19 cellular contexts compared by ENCODE assay signal in genomic region chr9:82601272-82601835, GRCh38.
A peak's percentile ranks its signal among the peaks of the same experiment; 100 is the strongest.
DNase-seq lines count a peak whose midpoint lies in the region; ATAC-seq and TF ChIP-seq lines count a peak whose summit lies in the region.
"Had no signal": no experiment of that assay in that cellular context is flagged by ENCODE, and none has a peak within 500 bp of the region (broad histone marks: within the 10 kb centered on the region; RNA-seq: fewer than 3 reads in every experiment).

No MANE protein-coding gene starts in this region.

- H3K9me3 Mint-ChIP-seq in GM23338, result no peaks in the 10 kb centered on the region
- H3K9me3 Mint-ChIP-seq: activated T-cell treated with anti-CD3 and anti-CD28 coated beads, Interleukin-2, amount 50 U/mL, for 24 hours had no signal

- TF ChIP-seq CTCF in BE2C (IDR thresholded peaks at IDR 0.05; ENCODE audit: low read depth, low read length), result 0 out of 2 replicates have a peak, but pooled peaks have one; percentile 7
- no peak for TF ChIP-seq CTCF in GM23338 (conservative IDR thresholded peaks at IDR 0.05; ENCODE audit: low read depth in 2 of 2)

- no peak overlapping the region for H3K9ac ChIP-seq in muscle layer of colon (ENCODE audit: low read length)

- no peaks in the 10 kb centered on the region for H3K9me2 ChIP-seq in GM23338 (ENCODE audit: insufficient read depth)

- H3K27ac Mint-ChIP-seq in GM23338, result no peak overlapping the region
- H3K27ac Mint-ChIP-seq: activated T-cell treated with anti-CD3 and anti-CD28 coated beads, Interleukin-2, amount 50 U/mL, for 24 hours; CD4-positive, alpha-beta memory T cell had no signal

- H3K4me3 Mint-ChIP-seq in GM23338, result no peak overlapping the region
- H3K4me3 Mint-ChIP-seq: activated T-cell treated with anti-CD3 and anti-CD28 coated beads, Interleukin-2, amount 50 U/mL, for 24 hours had no signal

- no peaks in the 10 kb centered on the region for H3K36me3 Mint-ChIP-seq in GM23338 (ENCODE audit: low read depth)
- H3K36me3 Mint-ChIP-seq: CD4-positive, alpha-beta memory T cell had no signal

- DNase-seq in BE2C (peak; percentile 62), GM23338 (ENCODE audit: low spot score) (no peak), fibroblast of gingiva (ENCODE audit: low read depth) (peak; percentile 38), amygdala (lab: John Stamatoyannopoulos, UW) (no peak)
- DNase-seq: activated CD4-positive, alpha-beta T cell treated with anti-CD3 and anti-CD28 coated beads for 48 hours; activated T-cell treated with anti-CD3 and anti-CD28 coated beads, Interleukin-2, amount 50 U/mL, for 24 hours; adrenal gland; CD4-positive, alpha-beta memory T cell; dermis blood vessel endothelial cell; left lung; MV-4-11; stimulated activated naive CD4-positive, alpha-beta T cell; T1000; upper lobe of right lung had no signal

- H3K4me3 ChIP-seq in BE2C (ENCODE audit: low read depth, low read length) (peak overlapping the region; percentile 11), GM23338 (no peak overlapping the region), muscle layer of colon (ENCODE audit: low read depth in 1 of 2, low read length in 2 of 2) (no peak overlapping the region)
- H3K4me3 ChIP-seq: adrenal gland, left lung, upper lobe of right lung had no signal

- H3K79me2 ChIP-seq in GM23338 (replicated peaks; ENCODE audit: insufficient read depth), result no peaks in the 10 kb centered on the region

- H4K20me1 ChIP-seq in GM23338 (replicated peaks; ENCODE audit: insufficient read depth), result no peaks in the 10 kb centered on the region

- H3K9me3 ChIP-seq in BE2C (no peaks in the 10 kb centered on the region), muscle layer of colon (ENCODE audit: low read length) (no peaks in the 10 kb centered on the region)
- H3K9me3 ChIP-seq: adrenal gland, left lung, upper lobe of right lung had no signal

- H3K4me1 Mint-ChIP-seq in GM23338, result no peaks in the 10 kb centered on the region; the same call in 2 of the 3 replicates
- H3K4me1 Mint-ChIP-seq: CD4-positive, alpha-beta memory T cell had no signal

- ATAC-seq in GM23338 (no peak), GM19035 (IDR thresholded peaks at IDR 0.05; ENCODE audit: unreplicated experiment) (no peak), GM19467 (IDR thresholded peaks at IDR 0.05; ENCODE audit: unreplicated experiment) (no peak)
- ATAC-seq: esophagus mucosa, HCT116, left lung, upper lobe of right lung had no signal

- H3K36me3 ChIP-seq in BE2C (no peaks in the 10 kb centered on the region), GM23338 (ENCODE audit: insufficient read depth) (no peaks in the 10 kb centered on the region), muscle layer of colon (ENCODE audit: insufficient read depth, low read length) (no peaks in the 10 kb centered on the region)
- H3K36me3 ChIP-seq: adrenal gland, left lung, upper lobe of right lung had no signal

- H3K27me3 Mint-ChIP-seq in GM23338 (ENCODE audit: insufficient read depth, low read depth, poor library complexity), result no peaks in the 10 kb centered on the region
- H3K27me3 Mint-ChIP-seq: activated T-cell treated with anti-CD3 and anti-CD28 coated beads, Interleukin-2, amount 50 U/mL, for 24 hours; CD4-positive, alpha-beta memory T cell had no signal

- peaks cover 45% of the 10 kb centered on the region for H3K4me1 ChIP-seq in BE2C
- no peaks in the 10 kb centered on the region for H3K4me1 ChIP-seq in GM23338 (ENCODE audit: insufficient read depth)
- peaks cover 61% of the 10 kb centered on the region for H3K4me1 ChIP-seq in muscle layer of colon (ENCODE audit: insufficient read depth, low read length)
- H3K4me1 ChIP-seq: adrenal gland, upper lobe of right lung had no signal

- no peaks in the 10 kb centered on the region for H3F3A ChIP-seq in GM23338 (replicated peaks; ENCODE audit: low read depth)

- no peak overlapping the region for H3K4me2 ChIP-seq in GM23338

- H3K27me3 ChIP-seq in BE2C (no peaks in the 10 kb centered on the region), GM23338 (ENCODE audit: insufficient read depth) (no peaks in the 10 kb centered on the region), muscle layer of colon (ENCODE audit: control insufficient read depth in 1 of 2, insufficient read depth in 2 of 2, low read length in 2 of 2) (no peaks in the 10 kb centered on the region)
- H3K27me3 ChIP-seq: adrenal gland, left lung, upper lobe of right lung had no signal

- H2AFZ ChIP-seq in GM23338, result peak overlapping the region; percentile 52; the same call in 1 of the 2 replicates

- no peak overlapping the region for H3K27ac ChIP-seq in GM23338 (ENCODE audit: low read depth)
- H3K27ac ChIP-seq in muscle layer of colon (ENCODE audit: low read depth, low read length), result peak overlapping the region; percentile 13
- H3K27ac ChIP-seq: adrenal gland, left lung, upper lobe of right lung had no signal

TF ChIP-seq in GM23338, 12 proteins besides CTCF, POLR2A, EP300 and RAD21 (continues in another document):
- TF ChIP-seq, protein P1, sequence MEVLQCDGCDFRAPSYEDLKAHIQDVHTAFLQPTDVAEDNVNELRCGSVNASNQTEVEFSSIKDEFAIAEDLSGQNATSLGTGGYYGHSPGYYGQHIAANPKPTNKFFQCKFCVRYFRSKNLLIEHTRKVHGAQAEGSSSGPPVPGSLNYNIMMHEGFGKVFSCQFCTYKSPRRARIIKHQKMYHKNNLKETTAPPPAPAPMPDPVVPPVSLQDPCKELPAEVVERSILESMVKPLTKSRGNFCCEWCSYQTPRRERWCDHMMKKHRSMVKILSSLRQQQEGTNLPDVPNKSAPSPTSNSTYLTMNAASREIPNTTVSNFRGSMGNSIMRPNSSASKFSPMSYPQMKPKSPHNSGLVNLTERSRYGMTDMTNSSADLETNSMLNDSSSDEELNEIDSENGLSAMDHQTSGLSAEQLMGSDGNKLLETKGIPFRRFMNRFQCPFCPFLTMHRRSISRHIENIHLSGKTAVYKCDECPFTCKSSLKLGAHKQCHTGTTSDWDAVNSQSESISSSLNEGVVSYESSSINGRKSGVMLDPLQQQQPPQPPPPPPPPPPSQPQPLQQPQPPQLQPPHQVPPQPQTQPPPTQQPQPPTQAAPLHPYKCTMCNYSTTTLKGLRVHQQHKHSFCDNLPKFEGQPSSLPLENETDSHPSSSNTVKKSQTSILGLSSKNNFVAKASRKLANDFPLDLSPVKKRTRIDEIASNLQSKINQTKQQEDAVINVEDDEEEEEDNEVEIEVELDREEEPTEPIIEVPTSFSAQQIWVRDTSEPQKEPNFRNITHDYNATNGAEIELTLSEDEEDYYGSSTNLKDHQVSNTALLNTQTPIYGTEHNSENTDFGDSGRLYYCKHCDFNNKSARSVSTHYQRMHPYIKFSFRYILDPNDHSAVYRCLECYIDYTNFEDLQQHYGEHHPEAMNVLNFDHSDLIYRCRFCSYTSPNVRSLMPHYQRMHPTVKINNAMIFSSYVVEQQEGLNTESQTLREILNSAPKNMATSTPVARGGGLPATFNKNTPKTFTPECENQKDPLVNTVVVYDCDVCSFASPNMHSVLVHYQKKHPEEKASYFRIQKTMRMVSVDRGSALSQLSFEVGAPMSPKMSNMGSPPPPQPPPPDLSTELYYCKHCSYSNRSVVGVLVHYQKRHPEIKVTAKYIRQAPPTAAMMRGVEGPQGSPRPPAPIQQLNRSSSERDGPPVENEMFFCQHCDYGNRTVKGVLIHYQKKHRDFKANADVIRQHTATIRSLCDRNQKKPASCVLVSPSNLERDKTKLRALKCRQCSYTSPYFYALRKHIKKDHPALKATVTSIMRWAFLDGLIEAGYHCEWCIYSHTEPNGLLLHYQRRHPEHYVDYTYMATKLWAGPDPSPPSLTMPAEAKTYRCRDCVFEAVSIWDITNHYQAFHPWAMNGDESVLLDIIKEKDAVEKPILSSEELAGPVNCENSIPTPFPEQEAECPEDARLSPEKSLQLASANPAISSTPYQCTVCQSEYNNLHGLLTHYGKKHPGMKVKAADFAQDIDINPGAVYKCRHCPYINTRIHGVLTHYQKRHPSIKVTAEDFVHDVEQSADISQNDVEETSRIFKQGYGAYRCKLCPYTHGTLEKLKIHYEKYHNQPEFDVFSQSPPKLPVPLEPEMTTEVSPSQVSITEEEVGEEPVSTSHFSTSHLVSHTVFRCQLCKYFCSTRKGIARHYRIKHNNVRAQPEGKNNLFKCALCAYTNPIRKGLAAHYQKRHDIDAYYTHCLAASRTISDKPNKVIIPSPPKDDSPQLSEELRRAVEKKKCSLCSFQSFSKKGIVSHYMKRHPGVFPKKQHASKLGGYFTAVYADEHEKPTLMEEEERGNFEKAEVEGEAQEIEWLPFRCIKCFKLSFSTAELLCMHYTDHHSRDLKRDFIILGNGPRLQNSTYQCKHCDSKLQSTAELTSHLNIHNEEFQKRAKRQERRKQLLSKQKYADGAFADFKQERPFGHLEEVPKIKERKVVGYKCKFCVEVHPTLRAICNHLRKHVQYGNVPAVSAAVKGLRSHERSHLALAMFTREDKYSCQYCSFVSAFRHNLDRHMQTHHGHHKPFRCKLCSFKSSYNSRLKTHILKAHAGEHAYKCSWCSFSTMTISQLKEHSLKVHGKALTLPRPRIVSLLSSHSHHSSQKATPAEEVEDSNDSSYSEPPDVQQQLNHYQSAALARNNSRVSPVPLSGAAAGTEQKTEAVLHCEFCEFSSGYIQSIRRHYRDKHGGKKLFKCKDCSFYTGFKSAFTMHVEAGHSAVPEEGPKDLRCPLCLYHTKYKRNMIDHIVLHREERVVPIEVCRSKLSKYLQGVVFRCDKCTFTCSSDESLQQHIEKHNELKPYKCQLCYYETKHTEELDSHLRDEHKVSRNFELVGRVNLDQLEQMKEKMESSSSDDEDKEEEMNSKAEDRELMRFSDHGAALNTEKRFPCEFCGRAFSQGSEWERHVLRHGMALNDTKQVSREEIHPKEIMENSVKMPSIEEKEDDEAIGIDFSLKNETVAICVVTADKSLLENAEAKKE (CRISPR knock-in tag; IDR thresholded peaks at IDR 0.05), result no peak
- TF ChIP-seq STAT1 (IDR thresholded peaks at IDR 0.05; ENCODE audit: unreplicated experiment), result no peak

Comparison
In these comparisons a context has a peak if more than half of its experiments do, and no peak if none do; other contexts are left out.
1. DNase-seq: peak in BE2C (single experiment) and fibroblast of gingiva (single experiment); none in GM23338 (single experiment) and amygdala (0 of 56).